Comparison of ENCODE assay signal across 35 cellular contexts in genomic region chr16:73290258-73290657, GRCh38.
"Had no signal": no experiment of that assay in that cellular context is flagged by ENCODE, and none has a peak within 500 bp of the region (broad histone marks: within the 10 kb centered on the region; RNA-seq: fewer than 3 reads in every experiment).

No MANE protein-coding gene starts in this region.

- H3K4me3 ChIP-seq: adrenal gland, body of pancreas, esophagus muscularis mucosa, gastrocnemius medialis had no signal

- H3K4me1 ChIP-seq: adrenal gland, body of pancreas, esophagus muscularis mucosa, foreskin keratinocyte, gastrocnemius medialis had no signal

- H3K9me3 ChIP-seq: adrenal gland, body of pancreas, esophagus muscularis mucosa, gastrocnemius medialis had no signal

- H3K27ac Mint-ChIP-seq: activated CD4-positive, alpha-beta memory T cell treated with anti-CD3 and anti-CD28 coated beads for 36 hours; activated CD4-positive, alpha-beta T cell treated with anti-CD3 and anti-CD28 coated beads for 36 hours; activated CD4-positive, alpha-beta T cell treated with anti-CD3 and anti-CD28 coated beads, Interleukin-2, amount 10 ng/mL, durations not matched to agents 24 days and 14 days; activated CD8-positive, alpha-beta memory T cell treated with anti-CD3 and anti-CD28 coated beads, Interleukin-2, amount 10 ng/mL, durations not matched to agents 7 days and 5 days; activated CD8-positive, alpha-beta T cell treated with anti-CD3 and anti-CD28 coated beads, Interleukin-2, amount 10 ng/mL, durations not matched to agents 7 days and 5 days; activated naive CD4-positive, alpha-beta T cell treated with anti-CD3 and anti-CD28 coated beads for 36 hours; activated naive CD4-positive, alpha-beta T cell treated with anti-CD3 and anti-CD28 coated beads, Interleukin-2, amount 50 U/mL, for 24 hours; activated naive CD8-positive, alpha-beta T cell treated with anti-CD3 and anti-CD28 coated beads for 36 hours; activated naive CD8-positive, alpha-beta T cell treated with anti-CD3 and anti-CD28 coated beads, Interleukin-2, amount 50 U/mL, for 24 hours; activated T-helper 1 cell treated with anti-CD3 and anti-CD28 coated beads, Interleukin-12 subunit alpha, Interleukin-12 subunit beta, Interleukin-2, Interleukin-4 antibody, amounts not matched to agents 30 ng/mL and 10 ng/mL and 1 ng/mL, durations not matched to agents 14 hours and 24 hours and 36 hours; activated T-helper 2 cell treated with anti-CD3 and anti-CD28 coated beads, Interferon-gamma antibody, Interleukin-2, Interleukin-4, amounts not matched to agents 10 μg/mL and 5 μg/mL and 100 μg/mL, durations not matched to agents 14 hours and 24 hours and 36 hours; effector memory CD8-positive, alpha-beta T cell; T-helper 17 cell; T-helper 2 cell treated with Interferon-gamma antibody and Interleukin-4, amounts not matched to agents 5 μg/mL and 100 μg/mL, for 36 hours had no signal

- H3K36me3 Mint-ChIP-seq: activated CD4-positive, alpha-beta memory T cell treated with anti-CD3 and anti-CD28 coated beads for 36 hours; activated CD8-positive, alpha-beta memory T cell treated with anti-CD3 and anti-CD28 coated beads, Interleukin-2, amount 10 ng/mL, durations not matched to agents 7 days and 5 days; activated naive CD4-positive, alpha-beta T cell treated with anti-CD3 and anti-CD28 coated beads, Interleukin-2, amount 50 U/mL, for 24 hours; activated naive CD8-positive, alpha-beta T cell treated with anti-CD3 and anti-CD28 coated beads for 36 hours had no signal

- H3K27me3 ChIP-seq: adrenal gland, body of pancreas, foreskin keratinocyte had no signal

- H3K27me3 Mint-ChIP-seq: activated CD4-positive, alpha-beta memory T cell treated with anti-CD3 and anti-CD28 coated beads for 36 hours; activated CD4-positive, alpha-beta T cell treated with anti-CD3 and anti-CD28 coated beads for 36 hours; activated CD4-positive, alpha-beta T cell treated with anti-CD3 and anti-CD28 coated beads, Interleukin-2, amount 10 ng/mL, durations not matched to agents 24 days and 14 days; activated CD8-positive, alpha-beta memory T cell treated with anti-CD3 and anti-CD28 coated beads, Interleukin-2, amount 10 ng/mL, durations not matched to agents 7 days and 5 days; activated naive CD4-positive, alpha-beta T cell treated with anti-CD3 and anti-CD28 coated beads, Interleukin-2, amount 50 U/mL, for 24 hours; activated naive CD8-positive, alpha-beta T cell treated with anti-CD3 and anti-CD28 coated beads, Interleukin-2, amount 50 U/mL, for 24 hours; effector memory CD8-positive, alpha-beta T cell; T-helper 17 cell had no signal

- H3K4me3 Mint-ChIP-seq: activated CD4-positive, alpha-beta memory T cell treated with anti-CD3 and anti-CD28 coated beads for 36 hours; activated CD4-positive, alpha-beta T cell treated with anti-CD3 and anti-CD28 coated beads for 36 hours; activated CD4-positive, alpha-beta T cell treated with anti-CD3 and anti-CD28 coated beads, Interleukin-2, amount 10 ng/mL, durations not matched to agents 24 days and 14 days; activated CD8-positive, alpha-beta memory T cell treated with anti-CD3 and anti-CD28 coated beads, Interleukin-2, amount 10 ng/mL, durations not matched to agents 7 days and 5 days; activated CD8-positive, alpha-beta T cell treated with anti-CD3 and anti-CD28 coated beads, Interleukin-2, amount 10 ng/mL, durations not matched to agents 7 days and 5 days; activated naive CD4-positive, alpha-beta T cell treated with anti-CD3 and anti-CD28 coated beads for 36 hours; activated naive CD4-positive, alpha-beta T cell treated with anti-CD3 and anti-CD28 coated beads, Interleukin-2, amount 50 U/mL, for 24 hours; activated naive CD8-positive, alpha-beta T cell treated with anti-CD3 and anti-CD28 coated beads for 36 hours; activated naive CD8-positive, alpha-beta T cell treated with anti-CD3 and anti-CD28 coated beads, Interleukin-2, amount 50 U/mL, for 24 hours; activated T-helper 1 cell treated with anti-CD3 and anti-CD28 coated beads, Interleukin-12 subunit alpha, Interleukin-12 subunit beta, Interleukin-2, Interleukin-4 antibody, amounts not matched to agents 30 ng/mL and 10 ng/mL and 1 ng/mL, durations not matched to agents 14 hours and 24 hours and 36 hours; effector memory CD8-positive, alpha-beta T cell; T-helper 17 cell; T-helper 2 cell treated with Interferon-gamma antibody and Interleukin-4, amounts not matched to agents 5 μg/mL and 100 μg/mL, for 36 hours had no signal

- H3K27ac ChIP-seq: adrenal gland, body of pancreas, esophagus muscularis mucosa, foreskin keratinocyte, gastrocnemius medialis had no signal

- ATAC-seq: activated CD4-positive, alpha-beta T cell treated with anti-CD3 and anti-CD28 coated beads for 36 hours; activated CD8-positive, alpha-beta memory T cell treated with anti-CD3 and anti-CD28 coated beads, Interleukin-2, amount 10 ng/mL, durations not matched to agents 7 days and 5 days; activated CD8-positive, alpha-beta T cell treated with anti-CD3 and anti-CD28 coated beads, Interleukin-2, amount 10 ng/mL, durations not matched to agents 7 days and 5 days; activated naive CD8-positive, alpha-beta T cell treated with anti-CD3 and anti-CD28 coated beads, Interleukin-2, amount 50 U/mL, for 24 hours; body of pancreas; effector memory CD8-positive, alpha-beta T cell; foreskin keratinocyte; gastrocnemius medialis; T-helper 17 cell had no signal

- DNase-seq: activated CD4-positive, alpha-beta memory T cell treated with anti-CD3 and anti-CD28 coated beads for 36 hours; activated CD4-positive, alpha-beta T cell treated with anti-CD3 and anti-CD28 coated beads for 36 hours; activated CD4-positive, alpha-beta T cell treated with anti-CD3 and anti-CD28 coated beads, Interleukin-2, amount 10 ng/mL, durations not matched to agents 24 days and 14 days; activated CD4-positive, CD25-positive, alpha-beta regulatory T cell; activated CD4-positive, CD25-positive, alpha-beta regulatory T cell treated with anti-CD3 and anti-CD28 coated beads, Interleukin-2, amount 50 U/mL, for 72 hours; activated CD8-positive, alpha-beta memory T cell treated with anti-CD3 and anti-CD28 coated beads, Interleukin-2, amount 10 ng/mL, durations not matched to agents 7 days and 5 days; activated CD8-positive, alpha-beta memory T cell treated with anti-CD3 and anti-CD28 coated beads, Interleukin-2, amount 50 U/mL, for 4 hours; activated CD8-positive, alpha-beta T cell treated with anti-CD3 and anti-CD28 coated beads, Interleukin-2, amount 10 ng/mL, durations not matched to agents 7 days and 5 days; activated effector memory CD4-positive, alpha-beta T cell treated with anti-CD3 and anti-CD28 coated beads, Interleukin-2, amount 50 U/mL, for 16 hours; activated naive CD4-positive, alpha-beta T cell treated with anti-CD3 and anti-CD28 coated beads for 36 hours; activated naive CD8-positive, alpha-beta T cell treated with anti-CD3 and anti-CD28 coated beads for 36 hours; activated naive CD8-positive, alpha-beta T cell treated with anti-CD3 and anti-CD28 coated beads, Interleukin-2, amount 50 U/mL, for 24 hours; activated T-cell treated with anti-CD3 and anti-CD28 coated beads, Interleukin-2, amount 50 U/mL, for 1 hour; activated T-cell treated with anti-CD3 and anti-CD28 coated beads, Interleukin-2, amount 50 U/mL, for 48 hours; adrenal gland; amygdala; aorta; body of pancreas; caudate nucleus; cortex of kidney; dermis blood vessel endothelial cell; effector CD4-positive, alpha-beta T cell; effector memory CD8-positive, alpha-beta T cell; erythroblast; foreskin keratinocyte; gastrocnemius medialis; glutamatergic neuron; T-helper 1 cell; T-helper 17 cell; T1000 had no signal

- H3K9me3 Mint-ChIP-seq: activated CD4-positive, alpha-beta T cell treated with anti-CD3 and anti-CD28 coated beads, Interleukin-2, amount 10 ng/mL, durations not matched to agents 24 days and 14 days; activated naive CD4-positive, alpha-beta T cell treated with anti-CD3 and anti-CD28 coated beads, Interleukin-2, amount 50 U/mL, for 24 hours; activated naive CD8-positive, alpha-beta T cell treated with anti-CD3 and anti-CD28 coated beads for 36 hours; activated naive CD8-positive, alpha-beta T cell treated with anti-CD3 and anti-CD28 coated beads, Interleukin-2, amount 50 U/mL, for 24 hours; T-helper 2 cell treated with Interferon-gamma antibody and Interleukin-4, amounts not matched to agents 5 μg/mL and 100 μg/mL, for 36 hours had no signal

- H3K4me1 Mint-ChIP-seq: activated CD4-positive, alpha-beta T cell treated with anti-CD3 and anti-CD28 coated beads for 36 hours; activated CD4-positive, alpha-beta T cell treated with anti-CD3 and anti-CD28 coated beads, Interleukin-2, amount 10 ng/mL, durations not matched to agents 24 days and 14 days; activated CD8-positive, alpha-beta memory T cell treated with anti-CD3 and anti-CD28 coated beads, Interleukin-2, amount 10 ng/mL, durations not matched to agents 7 days and 5 days; activated naive CD4-positive, alpha-beta T cell treated with anti-CD3 and anti-CD28 coated beads, Interleukin-2, amount 50 U/mL, for 24 hours; activated naive CD8-positive, alpha-beta T cell treated with anti-CD3 and anti-CD28 coated beads for 36 hours; activated naive CD8-positive, alpha-beta T cell treated with anti-CD3 and anti-CD28 coated beads, Interleukin-2, amount 50 U/mL, for 24 hours; T-helper 17 cell had no signal

- H3K36me3 ChIP-seq: adrenal gland, esophagus muscularis mucosa, gastrocnemius medialis had no signal
